In genomic region chr16:31700530-31701388, GRCh38 we compare ENCODE assay signal across 8 cellular contexts.
DNase-seq lines count a peak whose midpoint lies in the region; ATAC-seq lines count a peak whose summit lies in the region.

No MANE protein-coding gene starts in this region.

- ATAC-seq in GM19395 (IDR thresholded peaks at IDR 0.05; ENCODE audit: unreplicated experiment) = peak; percentile 89
- ATAC-seq in HG03460 (IDR thresholded peaks at IDR 0.05; ENCODE audit: unreplicated experiment) = peak; percentile 83

- peaks cover 26% of the 10 kb centered on the region for H3K4me1 Mint-ChIP-seq in T-helper 2 cell treated with Interferon-gamma antibody and Interleukin-4, amounts not matched to agents 5 μg/mL and 100 μg/mL, for 36 hours (ENCODE audit: low read depth)

- peak overlapping the region; percentile 87 for H3K27ac Mint-ChIP-seq in T-helper 2 cell treated with Interferon-gamma antibody and Interleukin-4, amounts not matched to agents 5 μg/mL and 100 μg/mL, for 36 hours

- H3K9me3 Mint-ChIP-seq in T-helper 2 cell treated with Interferon-gamma antibody and Interleukin-4, amounts not matched to agents 5 μg/mL and 100 μg/mL, for 36 hours = no peaks in the 10 kb centered on the region

- peaks cover 16% of the 10 kb centered on the region for H3K27me3 Mint-ChIP-seq in T-helper 2 cell treated with Interferon-gamma antibody and Interleukin-4, amounts not matched to agents 5 μg/mL and 100 μg/mL, for 36 hours (ENCODE audit: low read depth)

- peak; percentile 44 for DNase-seq in COLO668 (lab: John Stamatoyannopoulos, UW; ENCODE audit: unreplicated experiment)
- DNase-seq in T-helper 2 cell treated with Interferon-gamma antibody and Interleukin-4, amounts not matched to agents 5 μg/mL and 100 μg/mL, for 36 hours (ENCODE audit: low spot score) = peak; percentile 70
- DNase-seq in astrocyte of the hippocampus (ENCODE audit: low read depth, low spot score) = peak; percentile 82
- peak; percentile 72 for DNase-seq in inferior parietal cortex (ENCODE audit: extremely low spot score)
- DNase-seq in stimulated activated CD4-positive, alpha-beta T cell treated with anti-CD3 and anti-CD28 coated beads, Interleukin-12 subunit alpha, Interleukin-12 subunit beta, amount 100 ng/mL, for 24 hours (ENCODE audit: low read depth in 2 of 2) = peak; percentile 77 to 80
- DNase-seq in A172 (ENCODE audit: low spot score) = no peak

- peak overlapping the region; percentile 92 for H3K4me3 Mint-ChIP-seq in T-helper 2 cell treated with Interferon-gamma antibody and Interleukin-4, amounts not matched to agents 5 μg/mL and 100 μg/mL, for 36 hours

- H3K36me3 Mint-ChIP-seq in T-helper 2 cell treated with Interferon-gamma antibody and Interleukin-4, amounts not matched to agents 5 μg/mL and 100 μg/mL, for 36 hours (ENCODE audit: low read depth) = peaks cover 28% of the 10 kb centered on the region
